ENCODE assay signal across 1 cellular context in the genomic region with DNA sequence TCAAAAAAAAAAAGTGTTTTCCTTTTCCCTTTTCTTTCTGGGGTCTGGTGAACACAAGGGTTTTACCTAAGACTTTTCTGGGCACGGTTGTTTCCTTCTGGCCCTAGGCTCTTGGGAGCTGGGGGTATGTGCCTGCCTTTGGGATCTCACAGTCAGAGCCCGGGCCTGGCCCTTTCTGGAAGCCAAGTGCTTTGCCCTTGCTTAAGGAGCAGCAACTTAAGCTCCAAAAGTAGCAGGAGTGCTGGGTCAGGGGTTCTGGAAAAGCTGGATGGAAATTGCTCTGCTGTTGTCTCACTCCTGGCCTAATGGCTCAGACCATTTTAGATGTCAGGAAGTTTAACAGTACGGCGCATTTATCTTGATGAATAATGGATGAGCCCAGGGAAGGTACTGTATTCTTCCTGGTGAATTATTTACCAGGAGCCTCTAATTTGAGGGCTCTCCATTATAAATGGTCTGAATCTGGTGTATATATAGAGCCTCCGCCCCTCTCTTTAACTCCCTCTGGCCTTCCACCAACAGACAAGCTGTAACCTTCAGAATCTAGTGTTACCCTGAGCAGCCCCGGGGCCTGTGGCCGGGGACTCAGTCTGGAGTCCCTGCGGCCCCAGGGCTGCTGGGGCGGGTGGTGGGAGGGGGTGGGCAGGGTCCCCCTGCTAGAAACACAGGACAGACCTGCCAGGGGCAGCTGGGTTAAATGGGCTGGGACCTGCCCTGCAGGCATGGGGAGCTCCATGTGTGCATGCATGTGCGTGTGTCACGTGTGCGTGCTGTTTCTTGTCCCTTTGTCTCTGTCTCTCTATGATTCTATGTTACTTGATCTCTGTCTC.
A peak's percentile ranks its signal among the peaks of the same experiment; 100 is the strongest.
TF ChIP-seq lines count a peak whose summit lies in the region.

No MANE protein-coding gene starts in this region.

TF ChIP-seq in K562, 482 proteins besides CTCF, POLR2A, EP300 and RAD21 (continued from another document):
- TF ChIP-seq, protein P1, sequence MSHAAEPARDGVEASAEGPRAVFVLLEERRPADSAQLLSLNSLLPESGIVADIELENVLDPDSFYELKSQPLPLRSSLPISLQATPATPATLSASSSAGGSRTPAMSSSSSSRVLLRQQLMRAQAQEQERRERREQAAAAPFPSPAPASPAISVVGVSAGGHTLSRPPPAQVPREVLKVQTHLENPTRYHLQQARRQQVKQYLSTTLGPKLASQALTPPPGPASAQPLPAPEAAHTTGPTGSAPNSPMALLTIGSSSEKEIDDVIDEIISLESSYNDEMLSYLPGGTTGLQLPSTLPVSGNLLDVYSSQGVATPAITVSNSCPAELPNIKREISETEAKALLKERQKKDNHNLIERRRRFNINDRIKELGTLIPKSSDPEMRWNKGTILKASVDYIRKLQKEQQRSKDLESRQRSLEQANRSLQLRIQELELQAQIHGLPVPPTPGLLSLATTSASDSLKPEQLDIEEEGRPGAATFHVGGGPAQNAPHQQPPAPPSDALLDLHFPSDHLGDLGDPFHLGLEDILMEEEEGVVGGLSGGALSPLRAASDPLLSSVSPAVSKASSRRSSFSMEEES (CRISPR knock-in tag; IDR thresholded peaks at IDR 0.05) = peak; percentile 25; the same call in 1 of the 2 replicates
- TF ChIP-seq KAT8 (IDR thresholded peaks at IDR 0.05; ENCODE audit: low read depth) = no peak
- TF ChIP-seq RREB1 (CRISPR knock-in tag; IDR thresholded peaks at IDR 0.05) = no peak
- no peak for TF ChIP-seq SIRT6 (IDR thresholded peaks at IDR 0.05; ENCODE audit: low read depth, low read length)
- TF ChIP-seq STAT6 (CRISPR knock-in tag; IDR thresholded peaks at IDR 0.05) = no peak
- TF ChIP-seq DIDO1 (tag; IDR thresholded peaks at IDR 0.05; ENCODE audit: low read depth) = no peak
- no peak for TF ChIP-seq ZNF143 (CRISPR knock-in tag; IDR thresholded peaks at IDR 0.05)
- TF ChIP-seq, protein P2, sequence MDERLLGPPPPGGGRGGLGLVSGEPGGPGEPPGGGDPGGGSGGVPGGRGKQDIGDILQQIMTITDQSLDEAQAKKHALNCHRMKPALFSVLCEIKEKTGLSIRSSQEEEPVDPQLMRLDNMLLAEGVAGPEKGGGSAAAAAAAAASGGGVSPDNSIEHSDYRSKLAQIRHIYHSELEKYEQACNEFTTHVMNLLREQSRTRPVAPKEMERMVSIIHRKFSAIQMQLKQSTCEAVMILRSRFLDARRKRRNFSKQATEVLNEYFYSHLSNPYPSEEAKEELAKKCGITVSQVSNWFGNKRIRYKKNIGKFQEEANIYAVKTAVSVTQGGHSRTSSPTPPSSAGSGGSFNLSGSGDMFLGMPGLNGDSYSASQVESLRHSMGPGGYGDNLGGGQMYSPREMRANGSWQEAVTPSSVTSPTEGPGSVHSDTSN (CRISPR knock-in tag; IDR thresholded peaks at IDR 0.05; ENCODE audit: low read depth) = no peak
- TF ChIP-seq, protein P2 (tag; conservative IDR thresholded peaks at IDR 0.05; ENCODE audit: low read depth) = no peak
- TF ChIP-seq POLR2AphosphoS5 (IDR thresholded peaks at IDR 0.05; ENCODE audit: control insufficient read depth, insufficient read depth, low read depth, low read length) = no peak
- no peak for TF ChIP-seq GATAD2A (IDR thresholded peaks at IDR 0.05)
- TF ChIP-seq POLR2G (IDR thresholded peaks at IDR 0.05; ENCODE audit: low read depth, low read length) = peak; percentile 59
- no peak for TF ChIP-seq HIVEP1 (CRISPR knock-in tag; IDR thresholded peaks at IDR 0.05)
- no peak for TF ChIP-seq MCM7 (IDR thresholded peaks at IDR 0.05)
- no peak for TF ChIP-seq CUX1 (CRISPR knock-in tag; IDR thresholded peaks at IDR 0.05)
- TF ChIP-seq MED1 (CRISPR knock-in tag; IDR thresholded peaks at IDR 0.05; ENCODE audit: borderline replicate concordance) = no peak
- TF ChIP-seq, protein P3, sequence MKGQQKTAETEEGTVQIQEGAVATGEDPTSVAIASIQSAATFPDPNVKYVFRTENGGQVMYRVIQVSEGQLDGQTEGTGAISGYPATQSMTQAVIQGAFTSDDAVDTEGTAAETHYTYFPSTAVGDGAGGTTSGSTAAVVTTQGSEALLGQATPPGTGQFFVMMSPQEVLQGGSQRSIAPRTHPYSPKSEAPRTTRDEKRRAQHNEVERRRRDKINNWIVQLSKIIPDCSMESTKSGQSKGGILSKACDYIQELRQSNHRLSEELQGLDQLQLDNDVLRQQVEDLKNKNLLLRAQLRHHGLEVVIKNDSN (CRISPR knock-in tag; IDR thresholded peaks at IDR 0.05) = peak; percentile 75
- no peak for TF ChIP-seq ZNF57 (CRISPR knock-in tag; IDR thresholded peaks at IDR 0.05)
- TF ChIP-seq ZNF699 (CRISPR knock-in tag; IDR thresholded peaks at IDR 0.05; ENCODE audit: insufficient replicate concordance) = no peak
- no peak for TF ChIP-seq ZNF75A (CRISPR knock-in tag; IDR thresholded peaks at IDR 0.05)
- TF ChIP-seq XRCC4 (IDR thresholded peaks at IDR 0.05; ENCODE audit: extremely low read depth, insufficient read depth, insufficient read length) = no peak
- no peak for TF ChIP-seq RNF2 (IDR thresholded peaks at IDR 0.05)
- no peak for TF ChIP-seq ERF (CRISPR knock-in tag; IDR thresholded peaks at IDR 0.05)
